ENCODE assay signal across 20 cellular contexts in the genomic region with DNA sequence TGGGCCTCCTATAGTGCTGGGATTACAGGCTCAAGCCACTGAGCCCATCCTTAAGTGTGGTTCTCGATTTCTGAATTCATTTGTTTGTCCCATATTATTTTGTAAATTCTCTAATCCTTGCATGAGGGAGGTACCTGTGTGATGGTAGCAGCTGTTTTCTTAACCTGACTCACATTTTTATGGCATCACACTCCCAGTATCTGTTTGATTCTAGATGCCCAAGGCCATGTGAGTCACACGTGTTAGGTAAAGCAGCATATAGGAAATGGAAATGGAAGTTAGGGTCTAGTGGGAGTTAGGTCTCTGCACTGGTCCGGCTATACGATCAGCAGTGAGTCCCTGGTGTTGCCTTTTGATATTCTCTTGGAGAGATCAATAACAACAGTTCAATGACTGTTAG.
DNase-seq lines count a peak whose midpoint lies in the region; ATAC-seq, FAIRE-seq and TF ChIP-seq lines count a peak whose summit lies in the region.
"Had no signal": no experiment of that assay in that cellular context is flagged by ENCODE, and none has a peak within 500 bp of the region (broad histone marks: within the 10 kb centered on the region; RNA-seq: fewer than 3 reads in every experiment).

No MANE protein-coding gene starts in this region.

- WGBS in right cardiac atrium: 95% methylated on average over 4 of the region's 4 CpGs

- H3K9me3 ChIP-seq in RWPE2 (ENCODE audit: severe bottlenecking) (no peaks in the 10 kb centered on the region), MG63 (no peaks in the 10 kb centered on the region), right cardiac atrium (ENCODE audit: control insufficient read depth, low read length) (no peaks in the 10 kb centered on the region)
- H3K9me3 ChIP-seq: A549 had no signal

- H3K36me3 ChIP-seq in RWPE2 (ENCODE audit: low read depth): peaks cover 67% of the 10 kb centered on the region
- peaks cover 48% of the 10 kb centered on the region for H3K36me3 ChIP-seq in MG63

- ATAC-seq in RWPE2 (ENCODE audit: low read depth) (peak; percentile 94), right cardiac atrium (no peak)
- ATAC-seq: A549, Right ventricle myocardium inferior had no signal

- no peak overlapping the region for H3K4me3 ChIP-seq in RWPE2 (ENCODE audit: severe bottlenecking)
- no peak overlapping the region for H3K4me3 ChIP-seq in MG63
- H3K4me3 ChIP-seq in right cardiac atrium (ENCODE audit: low read length): no peak overlapping the region
- H3K4me3 ChIP-seq: A549; BLaER1 treated with 17β-estradiol and CSF1 and Interleukin-3, amounts not matched to agents 10 nM and 100 nM had no signal

- DNase-seq in EH (ENCODE audit: low read depth) (peak; percentile 15), HT1080 (ENCODE audit: low read depth) (peak; percentile 48), RWPE2 (ENCODE audit: low spot score) (peak; percentile 80), islet precursor cell (peak; percentile 76), urothelium cell line (ENCODE audit: low spot score) (no peak), MG63 (no peak), GOT3 (lab: John Stamatoyannopoulos, UW) (no peak), right cardiac atrium (no peak)
- DNase-seq: DND-41, H7, Kasumi-1, NCI-H1417 treated with DMSO at 0.1 percent for 48 hours, NCI-H2029 treated with DMSO at 0.1 percent for 48 hours, NCI-H2171 treated with DMSO at 0.1 percent for 48 hours, NCI-H510A, NCI-H774 had no signal

- no peaks in the 10 kb centered on the region for H3K27me3 ChIP-seq in RWPE2 (ENCODE audit: insufficient read depth, poor library complexity, severe bottlenecking)
- no peaks in the 10 kb centered on the region for H3K27me3 ChIP-seq in MG63
- H3K27me3 ChIP-seq in right cardiac atrium (ENCODE audit: control insufficient read depth, insufficient read depth): no peaks in the 10 kb centered on the region
- H3K27me3 ChIP-seq: BLaER1 treated with 17β-estradiol and CSF1 and Interleukin-3, amounts not matched to agents 10 nM and 100 nM had no signal

- no peak for TF ChIP-seq CTCF in RWPE2 (IDR thresholded peaks at IDR 0.05; ENCODE audit: poor library complexity, severe bottlenecking)

- peaks cover 36% of the 10 kb centered on the region for H3K4me1 ChIP-seq in RWPE2 (ENCODE audit: insufficient read depth, poor library complexity, severe bottlenecking)
- H3K4me1 ChIP-seq in right cardiac atrium (ENCODE audit: control insufficient read depth, insufficient read depth, low read length): no peaks in the 10 kb centered on the region

- FAIRE-seq in urothelium cell line (lab: Jason Lieb, UNC): no peak
- FAIRE-seq: A549, GM19239 had no signal

- H3K27ac ChIP-seq in RWPE2 (ENCODE audit: poor library complexity, severe bottlenecking) (peak overlapping the region; percentile 35), right cardiac atrium (ENCODE audit: low read length) (no peak overlapping the region)
- H3K27ac ChIP-seq: A549 had no signal

- intact Hi-C loops in right cardiac atrium (cut with DNase I): no loop called here

Comparison
In these comparisons a context has a peak if more than half of its experiments do, and no peak if none do; other contexts are left out.
1. DNase-seq: peak in EH (single experiment), HT1080 (single experiment), RWPE2 (single experiment) and islet precursor cell (single experiment); none in urothelium cell line (single experiment), MG63 (single experiment), GOT3 (single experiment) and right cardiac atrium (0 of 3).